In the genomic region with DNA sequence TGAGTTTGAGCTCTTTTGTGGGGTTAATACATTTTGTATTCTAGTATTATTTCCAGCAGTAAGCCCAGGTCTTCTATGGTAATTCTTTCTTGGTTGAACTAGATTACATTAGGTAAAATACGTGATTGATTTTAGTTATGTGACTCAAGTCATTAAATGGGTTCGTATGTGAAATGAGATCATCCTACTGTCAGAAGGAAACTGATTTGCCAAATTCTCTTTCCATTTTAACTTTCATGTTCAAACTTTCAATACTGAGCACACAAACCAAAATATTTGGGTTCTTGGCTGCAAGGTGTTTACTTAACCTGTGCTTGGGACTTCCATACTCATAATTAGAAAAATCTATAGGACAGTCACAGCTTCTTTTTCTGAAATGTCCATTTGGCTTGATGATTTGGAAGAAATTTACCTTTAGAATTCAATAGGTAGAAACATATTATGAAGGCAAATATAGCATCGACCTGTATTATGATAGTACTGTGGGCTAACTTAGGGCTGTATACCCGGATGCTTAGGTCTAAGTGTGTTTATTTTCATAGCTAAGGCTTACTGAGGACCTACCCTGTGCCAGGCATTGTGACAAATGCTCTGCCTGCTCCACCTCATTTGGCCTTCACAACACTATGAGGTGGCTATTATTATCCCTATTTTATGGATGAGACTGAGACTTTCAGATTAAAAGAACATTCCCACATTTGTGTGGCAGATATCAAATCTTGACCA, we compare ENCODE assay signal across 18 cellular contexts.
DNase-seq lines count a peak whose midpoint lies in the region; ATAC-seq, FAIRE-seq and TF ChIP-seq lines count a peak whose summit lies in the region.
"Had no signal": no experiment of that assay in that cellular context is flagged by ENCODE, and none has a peak within 500 bp of the region (broad histone marks: within the 10 kb centered on the region; RNA-seq: fewer than 3 reads in every experiment).

No MANE protein-coding gene starts in this region.

- peak; percentile 43 for ATAC-seq in GM18907 (IDR thresholded peaks at IDR 0.05; ENCODE audit: unreplicated experiment)
- peak; percentile 4 for ATAC-seq in HG02588 (IDR thresholded peaks at IDR 0.05; ENCODE audit: unreplicated experiment)
- ATAC-seq in HG03342 (IDR thresholded peaks at IDR 0.05; ENCODE audit: unreplicated experiment): peak; percentile 55
- ATAC-seq: CD8-positive, alpha-beta T cell had no signal

- no peak for TF ChIP-seq POLR2A in erythroblast (IDR thresholded peaks at IDR 0.05; ENCODE audit: low read length)

- peak; percentile 15 for DNase-seq in GM10266 (ENCODE audit: extremely low spot score)
- DNase-seq in SIG-M5 treated with dmso at 0.1 percent for 504 hours (lab: John Stamatoyannopoulos, UW; ENCODE audit: unreplicated experiment): no peak
- no peak for DNase-seq in foreskin melanocyte
- DNase-seq in erythroblast (lab: John Stamatoyannopoulos, UW): no peak
- no peak for DNase-seq in urothelium cell line (ENCODE audit: low spot score)
- DNase-seq: CD8-positive, alpha-beta T cell; DMS79; H7; KBM-7; NCI-H1436; NCI-H2029; NCI-H2171; NCI-H446; NCI-H69; SHP77 treated with DMSO at 0.1 percent for 48 hours had no signal

- no peak for TF ChIP-seq CTCF in GM10266 (IDR thresholded peaks at IDR 0.05; ENCODE audit: control insufficient read depth, insufficient read depth, low read depth, missing control alignments)

- FAIRE-seq in urothelium cell line (lab: Jason Lieb, UNC): no peak

Comparison
In these comparisons a context has a peak if more than half of its experiments do, and no peak if none do; other contexts are left out.
1. ATAC-seq: peak in every context shown above with its lines; median percentile 55 in HG03342; 43 in GM18907; 4 in HG02588.